9 cellular contexts compared by ENCODE assay signal in genomic region chr16:79597775-79598174, GRCh38. TPM values are rescaled to one million over a fixed set of nuclear protein-coding genes. Genes with fewer than 3 reads are reported as not detected.
DNase-seq lines count a peak whose midpoint lies in the region; ATAC-seq and TF ChIP-seq lines count a peak whose summit lies in the region.
"Had no signal": no experiment of that assay in that cellular context is flagged by ENCODE, and none has a peak within 500 bp of the region (broad histone marks: within the 10 kb centered on the region; RNA-seq: fewer than 3 reads in every experiment).

No MANE protein-coding gene starts in this region.

- TF ChIP-seq EP300 in sigmoid colon (IDR thresholded peaks at IDR 0.05) = no peak

- intact Hi-C loops in sigmoid colon (cut with DNase I) = no loop called here

- H3K4me1 Mint-ChIP-seq in activated T-helper 17 cell treated with anti-CD3 and anti-CD28 coated beads, Interleukin-2, amount 50 U/mL, for 72 hours = peaks cover 14% of the 10 kb centered on the region

- in situ Hi-C loops in GM13976 (cut with MboI; ENCODE audit: low sequenced_read_pairs, unreplicated experiment) = no loop called here

- no peak overlapping the region; the same call in 1 of the 2 replicates for H3K9ac ChIP-seq in HUES48 (ENCODE audit: low read depth, low read length)

- H3K36me3 ChIP-seq in HUES48 (ENCODE audit: control insufficient read depth, insufficient read depth, low read length) (no peaks in the 10 kb centered on the region), sigmoid colon (no peaks in the 10 kb centered on the region)

- WGBS in sigmoid colon, 2 donors = 29 to 47% methylated on average over 3 of the region's 3 CpGs

- H3K27ac ChIP-seq in HUES48 (ENCODE audit: low read depth, low read length) (no peak overlapping the region), sigmoid colon (peak overlapping the region; percentile 68 to 77 (median 70))

- no peak for TF ChIP-seq POLR2A in sigmoid colon (IDR thresholded peaks at IDR 0.05)

- H3K27me3 Mint-ChIP-seq in activated T-helper 17 cell treated with anti-CD3 and anti-CD28 coated beads, Interleukin-2, amount 50 U/mL, for 72 hours = no peaks in the 10 kb centered on the region

- no peaks in the 10 kb centered on the region for H3K9me3 Mint-ChIP-seq in activated T-helper 17 cell treated with anti-CD3 and anti-CD28 coated beads, Interleukin-2, amount 50 U/mL, for 72 hours

- peak overlapping the region; percentile 72 for H3K4me3 ChIP-seq in HUES48 (ENCODE audit: low read depth, low read length)
- H3K4me3 ChIP-seq in iPS-11a (ENCODE audit: low read depth, low read length) = peak overlapping the region; percentile 17
- H3K4me3 ChIP-seq in sigmoid colon = peak overlapping the region; percentile 47 to 76 (median 69)

- H3K27ac Mint-ChIP-seq in activated T-helper 17 cell treated with anti-CD3 and anti-CD28 coated beads, Interleukin-2, amount 50 U/mL, for 72 hours = peak overlapping the region; percentile 90

- ATAC-seq in activated T-helper 17 cell treated with anti-CD3 and anti-CD28 coated beads, Interleukin-2, amount 50 U/mL, for 72 hours (replicated peaks) = no peak
- ATAC-seq in HG03108 (IDR thresholded peaks at IDR 0.05; ENCODE audit: unreplicated experiment) = no peak
- ATAC-seq in HG03039 (IDR thresholded peaks at IDR 0.05; ENCODE audit: unreplicated experiment) = no peak
- ATAC-seq: HCT116 had no signal

- peaks cover 15% of the 10 kb centered on the region for H3K27me3 ChIP-seq in HUES48 (ENCODE audit: control insufficient read depth, insufficient read depth, low read length)
- no peaks in the 10 kb centered on the region for H3K27me3 ChIP-seq in sigmoid colon

- no peak for DNase-seq in sigmoid colon
- DNase-seq in GDM1 (lab: John Stamatoyannopoulos, UW) = no peak
- no peak for DNase-seq in GM13976 (ENCODE audit: low spot score)

- H3K4me1 ChIP-seq in HUES48 (ENCODE audit: control insufficient read depth, insufficient read depth, low read length) (peaks cover 40% of the 10 kb centered on the region), sigmoid colon (peaks cover 0 to 27% (median 17%) of the 10 kb centered on the region in 4 donors)

- peak overlapping the region; percentile 87 for H3K4me3 Mint-ChIP-seq in activated T-helper 17 cell treated with anti-CD3 and anti-CD28 coated beads, Interleukin-2, amount 50 U/mL, for 72 hours

- H3K9me3 ChIP-seq in HUES48 (ENCODE audit: control insufficient read depth, insufficient read depth, low read length) = no peaks in the 10 kb centered on the region
- no peaks in the 10 kb centered on the region for H3K9me3 ChIP-seq in sigmoid colon

- peaks cover 95% of the 10 kb centered on the region for H3K36me3 Mint-ChIP-seq in activated T-helper 17 cell treated with anti-CD3 and anti-CD28 coated beads, Interleukin-2, amount 50 U/mL, for 72 hours (ENCODE audit: low read depth)

- TF ChIP-seq CTCF in sigmoid colon (IDR thresholded peaks at IDR 0.05) (no peak), GM13976 (IDR thresholded peaks at IDR 0.05; ENCODE audit: borderline replicate concordance, control extremely low read depth, extremely low read depth, insufficient read depth, missing control alignments) (no peak)

RNA-seq across cellular contexts. Expression of gene MAF, which starts 2.8 kb away (rescaled TPM):
- 100 to 1,000 TPM; 173 to 375 TPM for total RNA-seq in activated T-helper 17 cell treated with anti-CD3 and anti-CD28 coated beads, Interleukin-2, amount 50 U/mL, for 72 hours
- total RNA-seq in sigmoid colon = 10 to 100 TPM; 19.1 to 46.3 (median 36.2) TPM
- 10 to 100 TPM in 1 of 3 donors, 1 to 10 TPM in 2; 6.0 to 12.6 (median 9.2) TPM for polyA plus RNA-seq in sigmoid colon

Comparison
In these comparisons a context has a peak if more than half of its experiments do, and no peak if none do; other contexts are left out.
1. H3K4me3 ChIP-seq: peak in every context shown above with its lines; median percentile 72 in HUES48; 69 in sigmoid colon; 17 in iPS-11a.